ENCODE assay signal across 20 cellular contexts in the genomic region with DNA sequence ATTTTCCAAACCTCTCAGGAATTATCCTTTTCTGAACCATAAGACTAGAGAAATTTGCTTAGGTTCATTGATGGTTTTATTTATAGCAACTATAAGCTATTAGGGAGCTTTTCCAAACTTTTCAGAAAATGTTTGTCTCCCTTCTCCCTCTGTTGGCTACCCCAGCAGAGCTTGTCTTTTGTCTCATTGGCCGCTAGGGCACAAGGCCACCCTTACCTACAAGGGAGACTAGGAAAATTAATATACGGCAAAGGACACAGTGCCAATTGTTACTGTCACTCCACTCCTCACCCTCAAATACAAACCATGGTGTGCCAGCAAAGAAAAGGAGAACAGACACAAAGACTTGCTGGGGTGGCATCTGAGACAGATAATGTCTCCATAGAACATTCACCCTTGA.
DNase-seq lines count a peak whose midpoint lies in the region; ATAC-seq and TF ChIP-seq lines count a peak whose summit lies in the region.
"Had no signal": no experiment of that assay in that cellular context is flagged by ENCODE, and none has a peak within 500 bp of the region (broad histone marks: within the 10 kb centered on the region; RNA-seq: fewer than 3 reads in every experiment).

No MANE protein-coding gene starts in this region.

- TF ChIP-seq CTCF in GM12872 (IDR thresholded peaks at IDR 0.05; ENCODE audit: insufficient read depth, low read depth, low read length) (peak; percentile 17; the same call in 1 of the 3 replicates), HCT116 (IDR thresholded peaks at IDR 0.05 in 2 of 3, conservative IDR thresholded peaks at IDR 0.05 in 1 of 3; ENCODE audit: borderline replicate concordance in 1 of 3, insufficient read depth in 1 of 3, low read depth in 2 of 3, low read length in 2 of 3) (peak in 2 of 3 experiments; percentile 9 to 23; a peak in 2 of 6 replicates)

- no peak overlapping the region for H2BK15ac ChIP-seq in mesendoderm (replicated peaks; ENCODE audit: low read depth)

- no peak for ATAC-seq in HCT116
- ATAC-seq in HG02610 (IDR thresholded peaks at IDR 0.05; ENCODE audit: unreplicated experiment), result no peak

- no CpG with 5 or more reads among the region's 2 CpGs for WGBS in mesendoderm (ENCODE audit: extremely low coverage, insufficient coverage, low lambda C conversion rate)

- no peaks in the 10 kb centered on the region for H3K79me1 ChIP-seq in mesendoderm (ENCODE audit: low read length)

- H3K4me1 ChIP-seq in HCT116 (ENCODE audit: control insufficient read depth in 1 of 2, insufficient read depth in 2 of 2, low read length in 2 of 2), result no peaks in the 10 kb centered on the region; a peak in 1 of 4 replicates
- peaks cover 7% of the 10 kb centered on the region for H3K4me1 ChIP-seq in mesendoderm (ENCODE audit: control insufficient read depth, low read depth, low read length)

- BruUV-seq in HCT116 (replicated peaks; lab: Mats Ljungman, UMichigan), result no TSS peak

- no peak overlapping the region for H3K27ac ChIP-seq in HCT116 (ENCODE audit: low read depth, low read length)
- H3K27ac ChIP-seq in mesendoderm (ENCODE audit: low read depth, low read length), result no peak overlapping the region
- H3K27ac ChIP-seq: HL-60, RWPE1 had no signal

- H3K9me2 ChIP-seq in HCT116 (ENCODE audit: insufficient read depth), result no peaks in the 10 kb centered on the region

- DNase-seq in HCT116 (ENCODE audit: low read depth, low spot score), result no peak
- peak; percentile 6 for DNase-seq in SK-MEL-5 (ENCODE audit: low read depth, low spot score)
- DNase-seq in mesendoderm, result peak; percentile 23
- no peak for DNase-seq in activated T-cell treated with anti-CD3 and anti-CD28 coated beads for 4 hours
- DNase-seq in posterior vena cava (ENCODE audit: low spot score), result no peak
- DNase-seq: AML-193, DMS 273 treated with DMSO at 0.1 percent for 48 hours, DND-41, GOT3, HFFc6, Kasumi-1, MM.1S, NCI-H1092 treated with DMSO at 0.1 percent for 48 hours, NCI-H2081, NCI-H774, SIG-M5 had no signal

- no peak overlapping the region for H3K23ac ChIP-seq in mesendoderm (ENCODE audit: low read length)

- H3K36me3 ChIP-seq in HCT116 (ENCODE audit: control insufficient read depth in 1 of 2, insufficient read depth in 2 of 2, low read length in 2 of 2) (no peaks in the 10 kb centered on the region; a peak in 1 of 4 replicates), mesendoderm (ENCODE audit: control insufficient read depth, insufficient read depth, low read length) (no peaks in the 10 kb centered on the region)

- intact Hi-C loops in HCT116 (cut with micrococcal nuclease) (no loop called here), posterior vena cava (cut with DNase I) (no loop called here)

- H3K9ac ChIP-seq in HCT116 (ENCODE audit: low read length) (no peak overlapping the region), mesendoderm (ENCODE audit: low read length) (no peak overlapping the region)

- H3K79me2 ChIP-seq in HCT116 (ENCODE audit: insufficient read depth, low read length) (no peaks in the 10 kb centered on the region), mesendoderm (ENCODE audit: control insufficient read depth, insufficient read depth, low read length) (no peaks in the 10 kb centered on the region)

- no peak overlapping the region for H2AFZ ChIP-seq in HCT116 (ENCODE audit: low read depth, low read length, poor library complexity, severe bottlenecking)

- H3K27me3 ChIP-seq in HCT116 (ENCODE audit: insufficient read depth, low read length) (no peaks in the 10 kb centered on the region), mesendoderm (ENCODE audit: insufficient read depth, low read length, poor library complexity) (no peaks in the 10 kb centered on the region)

- no peak overlapping the region for H3K56ac ChIP-seq in mesendoderm (ENCODE audit: low read length)

- H2AK5ac ChIP-seq in mesendoderm (ENCODE audit: low read length), result no peak overlapping the region

- CTCF ChIA-PET in HCT116 (lab: Charles Lee), result no interaction called here

- RAD21 ChIA-PET in HCT116 (lab: Charles Lee; ENCODE audit: low non-redundant PET in 1 of 2, low total read pairs in 2 of 2, uncharacterized antibody in 2 of 2, unreplicated experiment in 2 of 2), result no interaction called here

- peaks cover 0 to 8% of the 10 kb centered on the region in 2 experiments; a peak in 2 of 4 replicates for H3K9me3 ChIP-seq in HCT116 (ENCODE audit: control insufficient read depth in 1 of 2, insufficient read depth in 1 of 2, low read depth in 1 of 2, low read length in 2 of 2)

- in situ Hi-C loops in SK-MEL-5 (cut with HindIII; ENCODE audit: low pct_unique_long_range_greater_than_20kb, low sequenced_read_pairs), result no loop called here

- no peak overlapping the region for H4K8ac ChIP-seq in mesendoderm (ENCODE audit: low read depth, low read length)

- POLR2A ChIA-PET in HCT116 (lab: Charles Lee), result no interaction called here

- no peak overlapping the region for H3K18ac ChIP-seq in mesendoderm (ENCODE audit: low read length)

- no peaks in the 10 kb centered on the region for H4K20me1 ChIP-seq in HCT116 (ENCODE audit: insufficient read depth)

- no peak for TF ChIP-seq RAD21 in HCT116 (IDR thresholded peaks at IDR 0.05; ENCODE audit: low read depth)

- no peak overlapping the region for H4K5ac ChIP-seq in mesendoderm (ENCODE audit: low read length)

- no peak overlapping the region for H3K4me2 ChIP-seq in HCT116 (ENCODE audit: low read length)
- no peak overlapping the region for H3K4me2 ChIP-seq in mesendoderm (ENCODE audit: low read length)

- TF ChIP-seq POLR2A in HCT116 (IDR thresholded peaks at IDR 0.05; ENCODE audit: borderline replicate concordance, extremely low read depth, insufficient read depth, insufficient read length), result no peak

- H2BK5ac ChIP-seq in mesendoderm (ENCODE audit: low read length), result no peak overlapping the region

- no peak overlapping the region for H2BK120ac ChIP-seq in mesendoderm (ENCODE audit: low read depth, low read length)

- H3K4ac ChIP-seq in mesendoderm (ENCODE audit: low read depth, low read length), result no peak overlapping the region

- H3K4me3 ChIP-seq in HCT116 (replicated peaks in 1 of 2; ENCODE audit: low read depth in 1 of 2, low read length in 2 of 2) (no peak overlapping the region), mesendoderm (ENCODE audit: low read length) (no peak overlapping the region)

TF ChIP-seq in HCT116, 20 proteins besides CTCF, POLR2A, EP300 and RAD21 (continues in another document):
- TF ChIP-seq, protein P1, sequence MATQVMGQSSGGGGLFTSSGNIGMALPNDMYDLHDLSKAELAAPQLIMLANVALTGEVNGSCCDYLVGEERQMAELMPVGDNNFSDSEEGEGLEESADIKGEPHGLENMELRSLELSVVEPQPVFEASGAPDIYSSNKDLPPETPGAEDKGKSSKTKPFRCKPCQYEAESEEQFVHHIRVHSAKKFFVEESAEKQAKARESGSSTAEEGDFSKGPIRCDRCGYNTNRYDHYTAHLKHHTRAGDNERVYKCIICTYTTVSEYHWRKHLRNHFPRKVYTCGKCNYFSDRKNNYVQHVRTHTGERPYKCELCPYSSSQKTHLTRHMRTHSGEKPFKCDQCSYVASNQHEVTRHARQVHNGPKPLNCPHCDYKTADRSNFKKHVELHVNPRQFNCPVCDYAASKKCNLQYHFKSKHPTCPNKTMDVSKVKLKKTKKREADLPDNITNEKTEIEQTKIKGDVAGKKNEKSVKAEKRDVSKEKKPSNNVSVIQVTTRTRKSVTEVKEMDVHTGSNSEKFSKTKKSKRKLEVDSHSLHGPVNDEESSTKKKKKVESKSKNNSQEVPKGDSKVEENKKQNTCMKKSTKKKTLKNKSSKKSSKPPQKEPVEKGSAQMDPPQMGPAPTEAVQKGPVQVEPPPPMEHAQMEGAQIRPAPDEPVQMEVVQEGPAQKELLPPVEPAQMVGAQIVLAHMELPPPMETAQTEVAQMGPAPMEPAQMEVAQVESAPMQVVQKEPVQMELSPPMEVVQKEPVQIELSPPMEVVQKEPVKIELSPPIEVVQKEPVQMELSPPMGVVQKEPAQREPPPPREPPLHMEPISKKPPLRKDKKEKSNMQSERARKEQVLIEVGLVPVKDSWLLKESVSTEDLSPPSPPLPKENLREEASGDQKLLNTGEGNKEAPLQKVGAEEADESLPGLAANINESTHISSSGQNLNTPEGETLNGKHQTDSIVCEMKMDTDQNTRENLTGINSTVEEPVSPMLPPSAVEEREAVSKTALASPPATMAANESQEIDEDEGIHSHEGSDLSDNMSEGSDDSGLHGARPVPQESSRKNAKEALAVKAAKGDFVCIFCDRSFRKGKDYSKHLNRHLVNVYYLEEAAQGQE (IDR thresholded peaks at IDR 0.05; ENCODE audit: low read depth), result no peak
- TF ChIP-seq POLR2AphosphoS5 (IDR thresholded peaks at IDR 0.05; ENCODE audit: low read depth, low read length) (no peak), EZH2phosphoT487 (IDR thresholded peaks at IDR 0.05; ENCODE audit: borderline replicate concordance) (no peak), FOSL1 (IDR thresholded peaks at IDR 0.05; ENCODE audit: low read depth) (no peak), EZH2 (IDR thresholded peaks at IDR 0.05) (no peak), CBX3 (IDR thresholded peaks at IDR 0.05; ENCODE audit: low read depth) (no peak), SIN3A (IDR thresholded peaks at IDR 0.05; ENCODE audit: low read depth) (no peak), EGR1 (IDR thresholded peaks at IDR 0.05; ENCODE audit: low read depth) (no peak), ZFX (IDR thresholded peaks at IDR 0.05) (no peak), YY1 (IDR thresholded peaks at IDR 0.05; ENCODE audit: extremely low read depth, insufficient replicate concordance, low read depth, low read length) (no peak)
- TF ChIP-seq, protein P2, sequence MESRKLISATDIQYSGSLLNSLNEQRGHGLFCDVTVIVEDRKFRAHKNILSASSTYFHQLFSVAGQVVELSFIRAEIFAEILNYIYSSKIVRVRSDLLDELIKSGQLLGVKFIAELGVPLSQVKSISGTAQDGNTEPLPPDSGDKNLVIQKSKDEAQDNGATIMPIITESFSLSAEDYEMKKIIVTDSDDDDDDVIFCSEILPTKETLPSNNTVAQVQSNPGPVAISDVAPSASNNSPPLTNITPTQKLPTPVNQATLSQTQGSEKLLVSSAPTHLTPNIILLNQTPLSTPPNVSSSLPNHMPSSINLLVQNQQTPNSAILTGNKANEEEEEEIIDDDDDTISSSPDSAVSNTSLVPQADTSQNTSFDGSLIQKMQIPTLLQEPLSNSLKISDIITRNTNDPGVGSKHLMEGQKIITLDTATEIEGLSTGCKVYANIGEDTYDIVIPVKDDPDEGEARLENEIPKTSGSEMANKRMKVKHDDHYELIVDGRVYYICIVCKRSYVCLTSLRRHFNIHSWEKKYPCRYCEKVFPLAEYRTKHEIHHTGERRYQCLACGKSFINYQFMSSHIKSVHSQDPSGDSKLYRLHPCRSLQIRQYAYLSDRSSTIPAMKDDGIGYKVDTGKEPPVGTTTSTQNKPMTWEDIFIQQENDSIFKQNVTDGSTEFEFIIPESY (IDR thresholded peaks at IDR 0.05; ENCODE audit: extremely low read depth, insufficient replicate concordance, low read length), result no peak
- TF ChIP-seq, protein P3, sequence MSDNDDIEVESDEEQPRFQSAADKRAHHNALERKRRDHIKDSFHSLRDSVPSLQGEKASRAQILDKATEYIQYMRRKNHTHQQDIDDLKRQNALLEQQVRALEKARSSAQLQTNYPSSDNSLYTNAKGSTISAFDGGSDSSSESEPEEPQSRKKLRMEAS (IDR thresholded peaks at IDR 0.05), result no peak

Comparison
In these comparisons a context has a peak if more than half of its experiments do, and no peak if none do; other contexts are left out.
1. DNase-seq: peak in SK-MEL-5 (single experiment) and mesendoderm (single experiment); none in HCT116 (single experiment), activated T-cell treated with anti-CD3 and anti-CD28 coated beads for 4 hours (single experiment) and posterior vena cava (single experiment).